In genomic region chr5:152177626-152178349, GRCh38 we compare ENCODE assay signal across 22 cellular contexts.
"Had no signal": no experiment of that assay in that cellular context is flagged by ENCODE, and none has a peak within 500 bp of the region (broad histone marks: within the 10 kb centered on the region; RNA-seq: fewer than 3 reads in every experiment).

No MANE protein-coding gene starts in this region.

- H3K36me3 Mint-ChIP-seq: mesothelial cell of epicardium; stimulated activated memory B cell treated with anti-CD40 and anti-IgM and Interleukin-4, amounts not matched to agents 10 μg/mL and 1 μg/mL and 100 μg/mL, for 72 hours had no signal

- H3K4me3 Mint-ChIP-seq: memory B cell; mesothelial cell of epicardium; naive thymus-derived CD4-positive, alpha-beta T cell; nephron; stimulated activated memory B cell treated with anti-CD40 and anti-IgM and Interleukin-4, amounts not matched to agents 10 μg/mL and 1 μg/mL and 100 μg/mL, for 72 hours had no signal

- H3K27ac ChIP-seq: dorsolateral prefrontal cortex, prostate gland, sigmoid colon, spleen, testis, tibial artery, upper lobe of left lung had no signal

- H3K4me3 ChIP-seq: dorsolateral prefrontal cortex, lung, prostate gland, sigmoid colon, spleen, testis, tibial artery, upper lobe of left lung had no signal

- H3K4me1 ChIP-seq: prostate gland, sigmoid colon, spleen, testis, tibial artery, upper lobe of left lung had no signal

- H3K36me3 ChIP-seq: prostate gland, sigmoid colon, spleen, tibial artery, upper lobe of left lung had no signal

- H3K27me3 ChIP-seq: sigmoid colon, spleen, testis, tibial artery, upper lobe of left lung had no signal

- DNase-seq: cortex of kidney; dorsolateral prefrontal cortex; effector CD4-positive, alpha-beta T cell; kidney; naive thymus-derived CD4-positive, alpha-beta T cell; nucleus accumbens; right cardiac atrium; sigmoid colon; spleen; stimulated activated CD4-positive, alpha-beta T cell treated with anti-CD3 and anti-CD28 coated beads, Interleukin-4, amount 100 ng/mL, for 4 hours; stimulated activated naive CD8-positive, alpha-beta T cell treated with anti-CD3 and anti-CD28 coated beads, Interleukin-15, Interleukin-2, amounts not matched to agents 100 U/mL and 50 U/mL, for 24 hours; substantia nigra; testis; tibial artery; upper lobe of left lung had no signal

- H3K4me1 Mint-ChIP-seq: memory B cell; mesothelial cell of epicardium; naive thymus-derived CD4-positive, alpha-beta T cell; nephron; stimulated activated memory B cell treated with anti-CD40 and anti-IgM and Interleukin-4, amounts not matched to agents 10 μg/mL and 1 μg/mL and 100 μg/mL, for 72 hours had no signal

- H3K9me3 ChIP-seq: prostate gland, sigmoid colon, testis had no signal

- H3K27ac Mint-ChIP-seq: memory B cell; mesothelial cell of epicardium; naive thymus-derived CD4-positive, alpha-beta T cell; nephron; stimulated activated memory B cell treated with anti-CD40 and anti-IgM and Interleukin-4, amounts not matched to agents 10 μg/mL and 1 μg/mL and 100 μg/mL, for 72 hours had no signal

- ATAC-seq: left lobe of liver; naive thymus-derived CD4-positive, alpha-beta T cell; right cardiac atrium; stimulated activated memory B cell treated with anti-CD40 and anti-IgM and Interleukin-4, amounts not matched to agents 10 μg/mL and 1 μg/mL and 100 μg/mL, for 72 hours; stimulated activated naive CD8-positive, alpha-beta T cell treated with anti-CD3 and anti-CD28 coated beads, Interleukin-15, Interleukin-2, amounts not matched to agents 100 U/mL and 50 U/mL, for 24 hours had no signal
